Comparison of ENCODE assay signal across 20 cellular contexts in the genomic region with DNA sequence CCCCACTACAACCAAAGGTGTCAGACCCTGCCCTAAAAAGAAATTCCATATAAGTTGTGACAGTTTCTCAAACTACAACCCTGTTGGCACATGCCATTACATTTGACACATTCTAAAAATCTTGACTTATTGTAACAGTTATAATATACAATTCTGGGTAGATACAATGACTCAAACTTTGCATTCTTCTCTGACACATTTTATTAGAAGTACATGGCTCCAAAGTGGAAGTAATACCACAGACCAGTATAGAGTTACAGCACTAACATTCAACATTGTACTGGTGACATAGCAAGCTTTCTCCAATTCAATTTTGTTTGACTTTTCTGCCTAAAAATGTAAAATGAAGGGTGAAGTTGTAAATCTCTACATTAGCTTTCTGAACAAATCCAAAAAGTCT.
"Had no signal": no experiment of that assay in that cellular context is flagged by ENCODE, and none has a peak within 500 bp of the region (broad histone marks: within the 10 kb centered on the region; RNA-seq: fewer than 3 reads in every experiment).

No MANE protein-coding gene starts in this region.

- H3K27ac ChIP-seq: ascending aorta, esophagus squamous epithelium, foreskin keratinocyte, left lung, thyroid gland had no signal

- H3K4me1 ChIP-seq: ascending aorta, esophagus squamous epithelium, foreskin keratinocyte, left lung, thyroid gland had no signal

- DNase-seq: activated CD4-positive, alpha-beta T cell treated with anti-CD3 and anti-CD28 coated beads, Interleukin-2, amount 10 ng/mL, durations not matched to agents 24 days and 14 days; activated CD8-positive, alpha-beta T cell treated with anti-CD3 and anti-CD28 coated beads, Interleukin-2, amount 10 ng/mL, durations not matched to agents 7 days and 5 days; activated naive CD4-positive, alpha-beta T cell treated with anti-CD3 and anti-CD28 coated beads, Interleukin-2, amount 10 ng/mL, durations not matched to agents 7 days and 5 days; activated T-cell treated with anti-CD3 and anti-CD28 coated beads, Interleukin-2, amount 50 U/mL, for 24 hours; dermis blood vessel endothelial cell; effector memory CD4-positive, alpha-beta T cell; esophagus squamous epithelium; foreskin keratinocyte; glutamatergic neuron; hypothalamus; kidney; left lung; occipital lobe; stimulated activated CD4-positive, alpha-beta T cell treated with anti-CD3 and anti-CD28 coated beads, Interleukin-12 subunit alpha, Interleukin-12 subunit beta, amount 100 ng/mL, for 4 hours; stimulated activated CD4-positive, alpha-beta T cell treated with anti-CD3 and anti-CD28 coated beads, Interleukin-1b, Interleukin-23, amount 100 ng/mL, for 48 hours; stimulated activated CD8-positive, alpha-beta memory T cell treated with anti-CD3 and anti-CD28 coated beads, Interleukin-4, amount 100 ng/mL, for 48 hours; stimulated activated naive CD4-positive, alpha-beta T cell; T-cell; thyroid gland had no signal

- H3K4me3 ChIP-seq: ascending aorta, esophagus squamous epithelium, left lung, thyroid gland had no signal

- H3K9me3 ChIP-seq: ascending aorta, esophagus squamous epithelium, left lung, thyroid gland had no signal

- H3K27me3 ChIP-seq: ascending aorta, esophagus squamous epithelium, left lung, thyroid gland had no signal

- H3K36me3 ChIP-seq: ascending aorta, esophagus squamous epithelium, left lung, thyroid gland had no signal

- ATAC-seq: activated CD8-positive, alpha-beta T cell treated with anti-CD3 and anti-CD28 coated beads, Interleukin-2, amount 10 ng/mL, durations not matched to agents 7 days and 5 days; foreskin keratinocyte; left lung; T-cell had no signal
